Comparison of ENCODE assay signal across 8 cellular contexts in the genomic region with DNA sequence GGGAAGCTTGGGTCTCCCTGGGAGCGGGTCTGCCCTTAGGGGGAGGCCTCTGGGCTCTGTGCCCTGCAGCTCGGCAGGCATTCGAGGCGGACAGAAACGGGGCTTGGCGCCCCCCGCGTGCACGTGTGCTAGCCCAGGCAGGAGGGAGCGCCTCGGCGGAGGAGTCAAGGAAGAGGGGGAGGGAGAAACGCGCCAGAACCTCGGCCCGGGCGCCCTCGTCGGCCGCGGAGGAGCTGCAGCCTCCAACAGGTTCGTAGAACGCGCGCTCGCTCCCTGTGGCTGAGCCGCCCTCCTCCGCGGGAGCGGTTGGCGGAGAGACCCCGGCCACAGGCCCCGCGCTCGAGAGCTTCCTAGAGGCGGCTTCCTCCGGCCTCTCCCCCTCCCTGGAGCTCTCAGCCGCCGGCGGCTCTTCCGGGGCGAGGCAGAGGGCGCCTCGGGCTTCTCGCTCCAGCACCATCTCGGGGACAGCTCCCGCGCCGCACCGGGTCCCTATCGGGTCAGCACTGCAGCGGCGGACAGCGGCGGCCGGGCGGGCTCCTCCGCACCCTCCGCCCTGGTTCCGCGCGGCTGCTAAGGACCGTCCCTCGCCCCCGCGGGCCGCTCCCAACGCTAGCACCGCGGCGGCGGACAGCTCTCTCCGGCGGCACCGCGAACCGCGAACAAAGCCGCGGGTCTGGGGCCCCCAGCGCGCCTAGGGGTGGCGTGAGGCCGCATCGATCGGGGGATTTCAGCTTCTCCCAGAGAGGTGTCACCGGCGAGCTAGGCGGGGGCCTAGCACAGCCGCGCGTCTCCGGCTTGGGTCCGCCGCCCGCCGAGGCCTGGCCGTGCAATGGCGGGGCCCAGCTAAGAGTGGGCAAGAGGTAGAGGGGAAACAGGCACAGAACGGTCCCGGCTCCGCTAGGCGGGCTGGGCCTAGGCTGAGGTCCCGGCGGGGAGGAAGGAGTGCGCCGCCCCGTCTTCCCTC.
DNase-seq lines count a peak whose midpoint lies in the region; ATAC-seq, FAIRE-seq and TF ChIP-seq lines count a peak whose summit lies in the region.

No MANE protein-coding gene starts in this region.

- H3K9me3 ChIP-seq in endothelial cell of umbilical vein (replicated peaks; ENCODE audit: control insufficient read depth, insufficient read depth, low read length): no peaks in the 10 kb centered on the region

- peak; percentile 85 for ATAC-seq in HG03064 (IDR thresholded peaks at IDR 0.05; ENCODE audit: low read depth, unreplicated experiment)

- DNase-seq in GM10266 (ENCODE audit: extremely low spot score) (peak; percentile 81), NCI-H526 (lab: John Stamatoyannopoulos, UW) (peak; percentile 43 to 76), activated T-cell treated with anti-CD3 and anti-CD28 coated beads for 24 hours (ENCODE audit: low read depth) (peak; percentile 66), endothelial cell of umbilical vein (ENCODE audit: low read depth, low spot score) (peak; percentile 66), mucosa of gallbladder (ENCODE audit: low spot score) (peak; percentile 86), occipital lobe (lab: John Stamatoyannopoulos, UW) (no peak)
- peak; percentile 86 for DNase-seq in stimulated activated CD8-positive, alpha-beta memory T cell treated with anti-CD3 and anti-CD28 coated beads, Interleukin-4, amount 100 ng/mL, for 48 hours

- no peak overlapping the region for H3K4me3 ChIP-seq in endothelial cell of umbilical vein (replicated peaks in 1 of 3; ENCODE audit: insufficient read depth in 1 of 3, low read depth in 1 of 3, low read length in 3 of 3)

- CTCF ChIA-PET in endothelial cell of umbilical vein (lab: Charles Lee): interaction anchor here (1.5 to 2.2 kb wide), 3 partner anchors 38 to 75 kb away, joined by 3 to 9 read pairs (median 5); partner anchors contain the start of gene CPLX2

- POLR2A ChIA-PET in endothelial cell of umbilical vein (lab: Charles Lee): no interaction called here

- H3K27me3 ChIP-seq in endothelial cell of umbilical vein (ENCODE audit: control insufficient read depth in 2 of 2, insufficient read depth in 2 of 2, low read length in 2 of 2): peaks cover 0 to 2% of the 10 kb centered on the region in 2 experiments

- no TSS peak for BruUV-seq in endothelial cell of umbilical vein (replicated peaks; lab: Mats Ljungman, UMichigan)

- no peak for TF ChIP-seq POLR2A in endothelial cell of umbilical vein (IDR thresholded peaks at IDR 0.05; ENCODE audit: low read depth, low read length)

- no peak overlapping the region for H3K9ac ChIP-seq in endothelial cell of umbilical vein (replicated peaks; ENCODE audit: extremely low read depth, insufficient read depth, low read length)

- H3K9me1 ChIP-seq in endothelial cell of umbilical vein (replicated peaks; ENCODE audit: control insufficient read depth, extremely low read depth, insufficient read depth, low read length): no peaks in the 10 kb centered on the region

- peak; percentile 4 for FAIRE-seq in endothelial cell of umbilical vein (lab: Jason Lieb, UNC)

- no peaks in the 10 kb centered on the region for H3K4me1 ChIP-seq in endothelial cell of umbilical vein (ENCODE audit: control insufficient read depth, extremely low read depth, insufficient read depth, low read length)

- no peak overlapping the region for H2AFZ ChIP-seq in endothelial cell of umbilical vein (ENCODE audit: low read depth, low read length)

- TF ChIP-seq CTCF in GM10266 (IDR thresholded peaks at IDR 0.05; ENCODE audit: control insufficient read depth, insufficient read depth, low read depth, missing control alignments) (no peak), endothelial cell of umbilical vein (IDR thresholded peaks at IDR 0.05; ENCODE audit: extremely low read depth in 1 of 2, insufficient read depth in 1 of 2, low read depth in 1 of 2, low read length in 2 of 2) (no peak)

- dilution Hi-C loops in endothelial cell of umbilical vein (cut with MboI; ENCODE audit: extremely low pct_ligation_motif_present, low sequenced_read_pairs): no loop called here

- intact Hi-C loops in endothelial cell of umbilical vein (cut with micrococcal nuclease): loop anchor here (1.0 kb wide), 1 partner anchor 74 kb away; the partner anchor contains the start of gene CPLX2

- H3K27ac ChIP-seq in endothelial cell of umbilical vein (ENCODE audit: insufficient read depth, low read depth, low read length): no peak overlapping the region

- no peaks in the 10 kb centered on the region for H3K36me3 ChIP-seq in endothelial cell of umbilical vein (ENCODE audit: control insufficient read depth in 2 of 2, extremely low read depth in 1 of 2, insufficient read depth in 2 of 2, low read length in 2 of 2)

- no peak overlapping the region for H3K4me2 ChIP-seq in endothelial cell of umbilical vein (ENCODE audit: insufficient read depth, low read length)

- H4K20me1 ChIP-seq in endothelial cell of umbilical vein (replicated peaks; ENCODE audit: control insufficient read depth, extremely low read depth, insufficient read depth, low read length): no peaks in the 10 kb centered on the region

- H3K79me2 ChIP-seq in endothelial cell of umbilical vein (ENCODE audit: control insufficient read depth, insufficient read depth, low read length): no peaks in the 10 kb centered on the region

TF ChIP-seq in endothelial cell of umbilical vein, 7 proteins besides CTCF, POLR2A, EP300 and RAD21:
- TF ChIP-seq MYC (IDR thresholded peaks at IDR 0.05; ENCODE audit: low read depth, low read length) (no peak), MAX (IDR thresholded peaks at IDR 0.05; ENCODE audit: insufficient read depth, insufficient read length) (no peak), POLR2AphosphoS5 (IDR thresholded peaks at IDR 0.05; ENCODE audit: insufficient read depth, low read depth, low read length) (peak; percentile 53)
